ENCODE assay signal across 25 cellular contexts in the genomic region with DNA sequence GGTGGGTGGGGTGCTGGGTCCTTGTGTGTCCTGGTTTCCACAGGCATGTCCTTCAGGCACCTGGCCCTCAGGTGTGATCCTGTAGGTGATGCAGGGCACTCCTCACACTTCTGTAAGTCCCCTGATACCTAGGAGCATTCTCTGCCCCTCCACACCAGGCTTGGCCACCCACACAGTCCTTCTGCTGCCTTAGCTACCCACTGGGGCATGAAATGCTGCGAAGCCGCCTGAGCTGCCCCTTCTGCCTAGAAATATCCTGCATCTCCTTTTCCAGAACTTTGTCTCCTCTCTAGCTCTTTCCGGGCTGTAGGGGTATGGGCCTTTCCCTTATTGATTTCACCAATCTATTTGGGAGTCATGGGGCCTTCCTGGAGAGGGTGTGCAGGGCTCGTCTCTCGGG.
"Had no signal": no experiment of that assay in that cellular context is flagged by ENCODE, and none has a peak within 500 bp of the region (broad histone marks: within the 10 kb centered on the region; RNA-seq: fewer than 3 reads in every experiment).

No MANE protein-coding gene starts in this region.

- H3K4me3 ChIP-seq: cardiac muscle cell, SJSA1 had no signal

- ATAC-seq: activated CD8-positive, alpha-beta T cell treated with anti-CD3 and anti-CD28 coated beads for 36 hours; activated T-cell treated with anti-CD3 and anti-CD28 coated beads, Interleukin-2, amount 50 U/mL, for 72 hours; activated T-helper 17 cell treated with anti-CD3 and anti-CD28 coated beads, Interleukin-2, amount 50 U/mL, for 72 hours; Panc1 had no signal

- H3K27ac ChIP-seq: cardiac muscle cell, SJSA1 had no signal

- DNase-seq: activated CD4-positive, alpha-beta T cell treated with anti-CD3 and anti-CD28 coated beads, Interleukin-2, amount 10 ng/mL, durations not matched to agents 24 days and 14 days; activated CD4-positive, alpha-beta T cell treated with anti-CD3 and anti-CD28 coated beads, Interleukin-2, amount 50 U/mL, for 4 hours; activated CD8-positive, alpha-beta T cell treated with anti-CD3 and anti-CD28 coated beads for 36 hours; activated effector memory CD4-positive, alpha-beta T cell treated with anti-CD3 and anti-CD28 coated beads, Interleukin-2, amount 50 U/mL, for 16 hours; activated naive CD4-positive, alpha-beta T cell; activated naive CD4-positive, alpha-beta T cell treated with anti-CD3 and anti-CD28 coated beads, Interleukin-2, amount 50 U/mL, for 16 hours; activated naive CD8-positive, alpha-beta T cell treated with anti-CD3 and anti-CD28 coated beads for 36 hours; activated T-cell treated with anti-CD3 and anti-CD28 coated beads, Interleukin-2, amount 50 U/mL, for 1 hour; activated T-cell treated with anti-CD3 and anti-CD28 coated beads, Interleukin-2, amount 50 U/mL, for 72 hours; amniotic stem cell; aorta; NCI-H1105; NCI-H1436; NCI-H1694; NCI-H1930; NCI-H2081 treated with DMSO at 0.1 percent for 48 hours; NCI-H226; NCI-H446 treated with DMSO at 0.1 percent for 48 hours; NCI-H524 treated with DMSO at 0.1 percent for 48 hours; SHP77 treated with DMSO at 0.1 percent for 48 hours; SK-N-SH had no signal

- H3K27me3 ChIP-seq: cardiac muscle cell, SJSA1 had no signal

- H3K9me3 ChIP-seq: SJSA1, SK-N-SH had no signal

- H3K36me3 ChIP-seq: cardiac muscle cell, SJSA1 had no signal
